Comparison of ENCODE assay signal across 8 cellular contexts in genomic region chr19:41351339-41352245, GRCh38. TPM values are rescaled to one million over a fixed set of nuclear protein-coding genes. Genes with fewer than 3 reads are reported as not detected.
DNase-seq lines count a peak whose midpoint lies in the region; ATAC-seq and TF ChIP-seq lines count a peak whose summit lies in the region.

No MANE protein-coding gene starts in this region.

- peaks cover 69% of the 10 kb centered on the region for H3K79me2 ChIP-seq in smooth muscle cell (ENCODE audit: low read depth)

- peaks cover 6% of the 10 kb centered on the region for H3K4me1 ChIP-seq in iPS-18a (ENCODE audit: control insufficient read depth, low read depth, low read length)
- H3K4me1 ChIP-seq in smooth muscle cell (ENCODE audit: low read depth), result no peaks in the 10 kb centered on the region

- H3K4me3 ChIP-seq in iPS-18a (ENCODE audit: low read length) (peak overlapping the region; percentile 67), smooth muscle cell (peak overlapping the region; percentile 76)

- no peaks in the 10 kb centered on the region for H3K36me3 ChIP-seq in iPS-18a (ENCODE audit: control insufficient read depth, low read depth, low read length)
- peaks cover 3% of the 10 kb centered on the region for H3K36me3 ChIP-seq in smooth muscle cell (ENCODE audit: low read depth)

- peaks cover 18% of the 10 kb centered on the region for H3F3A ChIP-seq in smooth muscle cell (ENCODE audit: low read depth)

- peak overlapping the region; percentile 94 for H3K4me2 ChIP-seq in smooth muscle cell

- H3K27me3 ChIP-seq in iPS-18a (ENCODE audit: control insufficient read depth, insufficient read depth, low read length), result peaks cover 46% of the 10 kb centered on the region
- H3K27me3 ChIP-seq in smooth muscle cell (ENCODE audit: low read depth), result no peaks in the 10 kb centered on the region

- DNase-seq in A172 (ENCODE audit: low spot score) (peak; percentile 56), T-helper 9 cell (peak; percentile 83), anterior cingulate cortex (lab: John Stamatoyannopoulos, UW) (peak in 33 of 58 donors; percentile 5 to 48 (median 27)), smooth muscle cell (lab: John Stamatoyannopoulos, UW; ENCODE audit: unreplicated experiment) (peak; percentile 42)

- under 1% methylated on average over 43 of the region's 58 CpGs for WGBS in smooth muscle cell (ENCODE audit: low lambda C conversion rate)

- ATAC-seq in GM18861 (IDR thresholded peaks at IDR 0.05; ENCODE audit: unreplicated experiment), result peak; percentile 28
- ATAC-seq in HG03457 (IDR thresholded peaks at IDR 0.05; ENCODE audit: unreplicated experiment), result peak; percentile 29
- no peak for ATAC-seq in HG03196 (IDR thresholded peaks at IDR 0.05; ENCODE audit: unreplicated experiment)

- H2AFZ ChIP-seq in smooth muscle cell (ENCODE audit: low read depth), result no peak overlapping the region

- H3K9ac ChIP-seq in iPS-18a (ENCODE audit: low read length), result peak overlapping the region; percentile 32
- H3K9ac ChIP-seq in smooth muscle cell (ENCODE audit: low read depth), result peak overlapping the region; percentile 83

- H3K27ac ChIP-seq in iPS-18a (ENCODE audit: low read length) (no peak overlapping the region), smooth muscle cell (ENCODE audit: low read depth) (peak overlapping the region; percentile 37)

- H4K20me1 ChIP-seq in smooth muscle cell (ENCODE audit: low read depth), result peaks cover 65% of the 10 kb centered on the region

- H3K9me3 ChIP-seq in iPS-18a (ENCODE audit: control insufficient read depth, low read depth, low read length), result no peaks in the 10 kb centered on the region
- no peaks in the 10 kb centered on the region for H3K9me3 ChIP-seq in smooth muscle cell (replicated peaks; ENCODE audit: low read depth)

- no peak for TF ChIP-seq CTCF in smooth muscle cell (IDR thresholded peaks at IDR 0.05; ENCODE audit: borderline replicate concordance, insufficient read depth, poor library complexity, severe bottlenecking)

RNA-seq across cellular contexts. Expression of gene TGFB1, which starts 2.1 kb away (rescaled TPM):
- total RNA-seq in A172 (2014; rRNA removed; shearing (Covaris generic)), result 13.6 and 18.3 TPM in 2 replicates
- 37.6 and 51.7 TPM in 2 replicates for total RNA-seq in smooth muscle cell
- polyA plus RNA-seq in smooth muscle cell, result 199 and 216 TPM in 2 replicates

RNA-seq across cellular contexts. Expression of gene B9D2, which starts 12.4 kb away (rescaled TPM):
- 4.5 and 13.5 TPM in 2 replicates for total RNA-seq in A172 (2014; rRNA removed; shearing (Covaris generic))
- total RNA-seq in smooth muscle cell, result 1.6 and 2.1 TPM in 2 replicates
- polyA plus RNA-seq in smooth muscle cell, result 12.2 and 13.9 TPM in 2 replicates

RNA-seq across cellular contexts. Expression of gene TMEM91, which starts 24.7 kb away (rescaled TPM):
- total RNA-seq in A172 (2014; rRNA removed; shearing (Covaris generic)), result 0.98 and 2.1 TPM in 2 replicates
- 11.0 and 19.2 TPM in 2 replicates for total RNA-seq in smooth muscle cell
- 24.3 and 25.6 TPM in 2 replicates for polyA plus RNA-seq in smooth muscle cell

RNA-seq across cellular contexts. Expression of gene CCDC97, which starts 41.6 kb away (rescaled TPM):
- 8.3 and 8.9 TPM in 2 replicates for total RNA-seq in A172 (2014; rRNA removed; shearing (Covaris generic))
- 3.0 and 7.5 TPM in 2 replicates for total RNA-seq in smooth muscle cell
- polyA plus RNA-seq in smooth muscle cell, result 15.3 and 18.2 TPM in 2 replicates

RNA-seq across cellular contexts. Expression of gene EXOSC5, which starts 45.6 kb away (rescaled TPM):
- 33.5 and 36.7 TPM in 2 replicates for total RNA-seq in A172 (2014; rRNA removed; shearing (Covaris generic))
- 5.4 and 5.6 TPM in 2 replicates for total RNA-seq in smooth muscle cell
- 19.5 and 22.1 TPM in 2 replicates for polyA plus RNA-seq in smooth muscle cell

Comparison
In these comparisons a context has a peak if more than half of its experiments do, and no peak if none do; other contexts are left out.
1. DNase-seq: peak in every context shown above with its lines; median percentile 83 in T-helper 9 cell; 56 in A172; 42 in smooth muscle cell; 27 in anterior cingulate cortex.